ENCODE assay signal across 27 cellular contexts in the genomic region with DNA sequence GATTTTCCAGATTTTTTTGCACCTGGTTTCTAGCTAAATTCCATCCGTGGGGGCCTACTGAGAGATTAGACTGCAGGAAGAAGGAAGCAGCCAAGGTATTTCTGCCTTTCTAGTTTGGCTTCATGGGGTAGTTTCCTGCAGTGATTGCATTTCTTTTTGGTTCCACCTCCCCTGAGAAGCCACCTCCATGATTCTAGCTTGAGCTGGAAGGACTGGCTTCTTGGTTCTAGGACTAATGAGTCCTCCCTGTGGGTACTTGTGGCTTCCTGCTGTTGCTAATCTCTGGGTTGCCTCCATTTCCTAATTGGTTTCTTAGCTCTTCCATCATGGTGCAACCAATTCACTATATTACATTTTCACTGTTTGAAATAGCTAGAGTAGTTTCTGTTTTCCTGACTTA.
DNase-seq lines count a peak whose midpoint lies in the region; ATAC-seq, FAIRE-seq and TF ChIP-seq lines count a peak whose summit lies in the region.
"Had no signal": no experiment of that assay in that cellular context is flagged by ENCODE, and none has a peak within 500 bp of the region (broad histone marks: within the 10 kb centered on the region; RNA-seq: fewer than 3 reads in every experiment).

No MANE protein-coding gene starts in this region.

- H3K9me3 ChIP-seq in neutrophil (no peaks in the 10 kb centered on the region), uterus (no peaks in the 10 kb centered on the region)
- H3K9me3 ChIP-seq: Peyer's patch, tibial artery had no signal

- no peak for TF ChIP-seq POLR2A in uterus (IDR thresholded peaks at IDR 0.05)

- H3K27ac ChIP-seq in neutrophil (peak overlapping the region; percentile 26), uterus (no peak overlapping the region)
- H3K27ac ChIP-seq: dorsolateral prefrontal cortex, Peyer's patch, skin epidermis, tibial artery had no signal

- H3K4me1 ChIP-seq in neutrophil (ENCODE audit: control insufficient read depth in 1 of 2, insufficient read depth in 1 of 2, low read depth in 1 of 2, low read length in 1 of 2) (peaks cover 14 to 25% of the 10 kb centered on the region in 2 experiments), uterus (no peaks in the 10 kb centered on the region)
- H3K4me1 ChIP-seq: Peyer's patch, tibial artery had no signal

- no peaks in the 10 kb centered on the region for H3K27me3 Mint-ChIP-seq in Calu3 (ENCODE audit: unreplicated experiment)
- no peaks in the 10 kb centered on the region for H3K27me3 Mint-ChIP-seq in WTC11 (ENCODE audit: low read depth)
- H3K27me3 Mint-ChIP-seq: activated naive CD8-positive, alpha-beta T cell treated with anti-CD3 and anti-CD28 coated beads, Interleukin-2, amount 50 U/mL, for 24 hours had no signal

- CTCF ChIA-PET in Calu3 (lab: Charles Lee): interaction anchor here (1.2 kb wide), 1 partner anchor 89 kb away, joined by 5 read pairs; no protein-coding TSS in a partner anchor
- CTCF ChIA-PET in WTC11 (lab: Charles Lee): no interaction called here

- no peaks in the 10 kb centered on the region for H3K27me3 ChIP-seq in bronchial epithelial cell (ENCODE audit: control insufficient read depth, insufficient read depth, low read length)
- no peaks in the 10 kb centered on the region for H3K27me3 ChIP-seq in neutrophil
- H3K27me3 ChIP-seq in uterus: no peaks in the 10 kb centered on the region
- H3K27me3 ChIP-seq: Peyer's patch, tibial artery had no signal

- peaks cover 4% of the 10 kb centered on the region for H3K9me3 Mint-ChIP-seq in Calu3 (ENCODE audit: low read depth, unreplicated experiment)
- H3K9me3 Mint-ChIP-seq in WTC11: peaks cover 11% of the 10 kb centered on the region
- H3K9me3 Mint-ChIP-seq: activated naive CD8-positive, alpha-beta T cell treated with anti-CD3 and anti-CD28 coated beads, Interleukin-2, amount 50 U/mL, for 24 hours; activated T-cell treated with anti-CD3 and anti-CD28 coated beads, Interleukin-2, amount 50 U/mL, for 4 hours; CD8-positive, alpha-beta T cell had no signal

- DNase-seq in Calu3: no peak
- peak; percentile 23 for DNase-seq in MV-4-11 (lab: John Stamatoyannopoulos, UW)
- DNase-seq in bronchial epithelial cell (ENCODE audit: low read depth): peak; percentile 8
- DNase-seq in NCI-H446 (lab: John Stamatoyannopoulos, UW): no peak
- DNase-seq in uterus: no peak
- no peak for DNase-seq in WTC11 (ENCODE audit: low spot score)
- DNase-seq: activated CD4-positive, alpha-beta T cell treated with anti-CD3 and anti-CD28 coated beads, Interleukin-2, amount 10 ng/mL, durations not matched to agents 24 days and 14 days; activated gamma-delta T cell treated with Interleukin-2 at 50 U/mL for 16 hours; activated naive CD8-positive, alpha-beta T cell treated with anti-CD3 and anti-CD28 coated beads, Interleukin-2, amount 50 U/mL, for 24 hours; activated T-cell treated with anti-CD3 and anti-CD28 coated beads, Interleukin-2, amount 50 U/mL, for 4 hours; CD8-positive, alpha-beta T cell; cerebellar nuclear complex; dorsolateral prefrontal cortex; left ventricle myocardium superior; natural killer cell; NCI-H187 treated with DMSO at 0.1 percent for 48 hours; NCI-H526 treated with DMSO at 0.1 percent for 48 hours; Peyer's patch; stimulated activated CD4-positive, alpha-beta T cell treated with anti-CD3 and anti-CD28 coated beads, Interleukin-1b, Interleukin-23, amount 100 ng/mL, for 48 hours; stimulated activated CD8-positive, alpha-beta memory T cell treated with anti-CD3 and anti-CD28 coated beads, Interleukin-4, amount 100 ng/mL, for 48 hours; T-helper 2 cell; tibial artery had no signal

- FAIRE-seq in bronchial epithelial cell (lab: Jason Lieb, UNC): no peak
- FAIRE-seq: G401.6 had no signal

- POLR2A ChIA-PET in WTC11 (lab: Charles Lee): no interaction called here

- H3K36me3 ChIP-seq in bronchial epithelial cell (ENCODE audit: control insufficient read depth, insufficient read depth, low read length) (no peaks in the 10 kb centered on the region), neutrophil (no peaks in the 10 kb centered on the region), uterus (no peaks in the 10 kb centered on the region)
- H3K36me3 ChIP-seq: Peyer's patch, tibial artery had no signal

- ATAC-seq in HG03342 (IDR thresholded peaks at IDR 0.05; ENCODE audit: unreplicated experiment): no peak
- ATAC-seq in WTC11: no peak
- ATAC-seq: activated naive CD8-positive, alpha-beta T cell treated with anti-CD3 and anti-CD28 coated beads, Interleukin-2, amount 50 U/mL, for 24 hours; activated T-cell treated with anti-CD3 and anti-CD28 coated beads, Interleukin-2, amount 50 U/mL, for 4 hours; CD8-positive, alpha-beta T cell; left ventricle myocardium superior; natural killer cell had no signal

- H3K36me3 Mint-ChIP-seq in Calu3 (ENCODE audit: insufficient read depth, unreplicated experiment) (no peaks in the 10 kb centered on the region), WTC11 (no peaks in the 10 kb centered on the region)
- H3K36me3 Mint-ChIP-seq: CD8-positive, alpha-beta T cell; natural killer cell had no signal

- intact Hi-C loops in Calu3 (cut with micrococcal nuclease; ENCODE audit: unreplicated experiment): no loop called here
- intact Hi-C loops in uterus (cut with DNase I; ENCODE audit: low total_unique reads): no loop called here

- BruUV-seq in Calu3 (replicated peaks; lab: Mats Ljungman, UMichigan): no TSS peak

- H3K27ac Mint-ChIP-seq in Calu3 (ENCODE audit: unreplicated experiment): peak overlapping the region; percentile 38
- no peak overlapping the region for H3K27ac Mint-ChIP-seq in WTC11
- H3K27ac Mint-ChIP-seq: activated CD4-positive, alpha-beta T cell treated with anti-CD3 and anti-CD28 coated beads, Interleukin-2, amount 10 ng/mL, durations not matched to agents 24 days and 14 days; activated naive CD8-positive, alpha-beta T cell treated with anti-CD3 and anti-CD28 coated beads, Interleukin-2, amount 50 U/mL, for 24 hours; B cell; CD8-positive, alpha-beta T cell; natural killer cell had no signal

- TF ChIP-seq CTCF in Calu3 (IDR thresholded peaks at IDR 0.05; ENCODE audit: unreplicated experiment) (no peak), bronchial epithelial cell (IDR thresholded peaks at IDR 0.05; ENCODE audit: insufficient read depth, low read length, severe bottlenecking) (no peak), neutrophil (IDR thresholded peaks at IDR 0.05) (no peak), uterus (IDR thresholded peaks at IDR 0.05) (no peak), WTC11 (IDR thresholded peaks at IDR 0.05) (no peak)

- H3K4me1 Mint-ChIP-seq in Calu3 (ENCODE audit: low read depth, unreplicated experiment): peaks cover 13% of the 10 kb centered on the region
- H3K4me1 Mint-ChIP-seq in WTC11: peaks cover 28% of the 10 kb centered on the region
- H3K4me1 Mint-ChIP-seq: activated CD4-positive, alpha-beta T cell treated with anti-CD3 and anti-CD28 coated beads, Interleukin-2, amount 10 ng/mL, durations not matched to agents 24 days and 14 days; activated naive CD8-positive, alpha-beta T cell treated with anti-CD3 and anti-CD28 coated beads, Interleukin-2, amount 50 U/mL, for 24 hours; B cell; natural killer cell had no signal

- H3K4me3 ChIP-seq in bronchial epithelial cell (ENCODE audit: low read depth, low read length): no peak overlapping the region
- no peak overlapping the region for H3K4me3 ChIP-seq in neutrophil (ENCODE audit: low read depth in 1 of 2, low read length in 1 of 2)
- no peak overlapping the region for H3K4me3 ChIP-seq in uterus
- H3K4me3 ChIP-seq: dorsolateral prefrontal cortex, Peyer's patch, skin epidermis, tibial artery had no signal

- H3K4me3 Mint-ChIP-seq in Calu3 (ENCODE audit: low read depth, unreplicated experiment) (no peak overlapping the region), WTC11 (no peak overlapping the region)
- H3K4me3 Mint-ChIP-seq: activated CD4-positive, alpha-beta T cell treated with anti-CD3 and anti-CD28 coated beads, Interleukin-2, amount 10 ng/mL, durations not matched to agents 24 days and 14 days; activated naive CD8-positive, alpha-beta T cell treated with anti-CD3 and anti-CD28 coated beads, Interleukin-2, amount 50 U/mL, for 24 hours; activated T-cell treated with anti-CD3 and anti-CD28 coated beads, Interleukin-2, amount 50 U/mL, for 4 hours; B cell; CD8-positive, alpha-beta T cell; natural killer cell had no signal

TF ChIP-seq in WTC11, 78 proteins besides CTCF, POLR2A, EP300 and RAD21:
- TF ChIP-seq TEAD1 (CRISPR knock-in tag; IDR thresholded peaks at IDR 0.05): no peak

Comparison
In these comparisons a context has a peak if more than half of its experiments do, and no peak if none do; other contexts are left out.
1. DNase-seq: peak in MV-4-11 (single experiment) and bronchial epithelial cell (single experiment); none in Calu3 (single experiment), NCI-H446 (0 of 2), uterus (0 of 2) and WTC11 (single experiment).